In the genomic region with DNA sequence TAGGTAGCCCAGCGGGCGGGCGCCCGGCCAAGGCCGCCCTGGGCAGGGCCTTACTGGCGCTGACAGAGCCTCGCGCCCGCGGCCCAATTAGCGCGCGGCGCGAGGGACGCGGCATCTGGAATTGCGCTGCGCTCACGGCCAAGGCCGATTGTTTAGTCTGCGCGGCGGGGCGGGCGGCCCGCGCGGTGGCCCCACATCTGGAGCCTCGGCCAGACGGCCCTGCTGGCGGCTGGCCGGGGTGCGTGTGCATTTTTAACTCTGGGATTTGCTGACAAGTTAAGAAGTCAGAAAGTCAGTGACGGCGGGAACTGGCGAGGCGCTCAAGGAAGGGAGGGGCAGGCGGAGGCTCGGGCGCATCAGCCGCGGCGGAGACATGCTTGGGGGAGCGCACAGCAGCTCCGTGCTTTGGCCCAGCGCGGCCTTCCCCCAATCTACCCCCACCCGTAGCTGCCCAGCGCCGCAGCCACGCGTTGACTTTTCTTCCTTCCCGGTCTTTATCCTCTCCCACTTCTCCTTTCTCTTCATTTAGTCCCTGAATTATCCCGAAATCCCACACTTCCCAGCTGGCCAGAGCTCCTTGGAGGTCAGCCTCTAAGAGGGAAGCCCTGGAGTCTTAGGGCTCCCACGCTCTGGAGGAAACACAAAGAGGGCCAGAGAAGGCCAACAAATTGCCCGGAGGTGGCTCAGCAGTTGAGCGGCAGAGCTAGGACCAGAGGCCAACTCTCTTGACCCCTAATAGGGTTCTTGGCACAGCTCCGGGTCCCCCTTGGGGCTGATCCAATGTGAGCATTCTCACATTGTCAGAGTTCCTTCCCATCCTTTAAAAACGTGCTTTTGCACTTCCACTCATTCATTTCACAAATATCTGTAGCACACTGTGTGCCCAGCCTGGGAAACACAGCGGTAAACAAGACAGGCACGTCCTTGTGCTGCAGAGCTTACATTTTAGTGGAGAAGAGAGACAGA, we compare ENCODE assay signal across 8 cellular contexts. TPM values are rescaled to one million over a fixed set of nuclear protein-coding genes. Genes with fewer than 3 reads are reported as not detected.
A peak's percentile ranks its signal among the peaks of the same experiment; 100 is the strongest.
DNase-seq lines count a peak whose midpoint lies in the region; ATAC-seq, FAIRE-seq and TF ChIP-seq lines count a peak whose summit lies in the region.

No MANE protein-coding gene starts in this region.

- ATAC-seq in GM18511 (IDR thresholded peaks at IDR 0.05; ENCODE audit: unreplicated experiment) (peak; percentile 61), GM21360 (IDR thresholded peaks at IDR 0.05; ENCODE audit: unreplicated experiment) (no peak)

- intact Hi-C loops in kidney (cut with DNase I) (no loop called here), spleen (cut with DNase I; ENCODE audit: low total_unique reads) (no loop called here)

- H3K36me3 ChIP-seq in kidney (ENCODE audit: control insufficient read depth in 1 of 2, insufficient read depth in 2 of 2, low read length in 2 of 2) = no peaks in the 10 kb centered on the region
- no peaks in the 10 kb centered on the region for H3K36me3 ChIP-seq in spleen

- 4 to 10% (median 6%) methylated on average over 33 to 62 of the region's 62 CpGs for WGBS in spleen, 5 donors

- H3K4me1 ChIP-seq in kidney (ENCODE audit: control insufficient read depth in 1 of 2, insufficient read depth in 1 of 2, low read depth in 1 of 2, low read length in 2 of 2) (peaks cover 0 to 6% of the 10 kb centered on the region in 2 donors), spleen (peaks cover 30 to 46% (median 34%) of the 10 kb centered on the region in 6 donors)

- peak overlapping the region; percentile 23 to 36 for H3K4me3 ChIP-seq in cardiac fibroblast (replicated peaks in 1 of 2; ENCODE audit: low read depth in 2 of 2, low read length in 2 of 2)
- H3K4me3 ChIP-seq in kidney (ENCODE audit: low read length in 2 of 2) = no peak overlapping the region
- peak overlapping the region in 7 of 8 donors; percentile 15 to 64 (median 27) for H3K4me3 ChIP-seq in spleen

- DNase-seq in AG09319 (ENCODE audit: extremely low read depth, low read depth) (peak; percentile 54), NCI-H1105 treated with DMSO at 0.1 percent for 48 hours (lab: John Stamatoyannopoulos, UW) (peak; percentile 67), cardiac fibroblast (ENCODE audit: low read depth in 2 of 2) (peak; percentile 63 to 77), kidney (peak; percentile 94), spleen (peak; percentile 91), SIG-M5 (lab: John Stamatoyannopoulos, UW) (no peak)

- no peak for TF ChIP-seq POLR2A in spleen (IDR thresholded peaks at IDR 0.05)

- FAIRE-seq in kidney (lab: Jason Lieb, UNC) = no peak

- H3K9me3 ChIP-seq in kidney (ENCODE audit: control insufficient read depth in 1 of 2, low read length in 2 of 2) (no peaks in the 10 kb centered on the region), spleen (no peaks in the 10 kb centered on the region)

- H3K27me3 ChIP-seq in spleen (replicated peaks in 1 of 7) = peaks cover 0 to 87% (median 43%) of the 10 kb centered on the region in 7 donors

- TF ChIP-seq CTCF in AG09319 (IDR thresholded peaks at IDR 0.05; ENCODE audit: low read depth, low read length) = no peak
- no peak for TF ChIP-seq CTCF in cardiac fibroblast (IDR thresholded peaks at IDR 0.05; ENCODE audit: low read depth, low read length)
- no peak for TF ChIP-seq CTCF in kidney (IDR thresholded peaks at IDR 0.05; ENCODE audit: borderline replicate concordance, extremely low read depth, insufficient read depth)
- TF ChIP-seq CTCF in spleen (IDR thresholded peaks at IDR 0.05 in 8 of 11, conservative IDR thresholded peaks at IDR 0.05 in 3 of 11) = no peak

- H3K27ac ChIP-seq in kidney (ENCODE audit: low read depth in 2 of 2, low read length in 2 of 2) = no peak overlapping the region
- H3K27ac ChIP-seq in spleen = peak overlapping the region in 7 of 8 donors; percentile 30 to 65 (median 45)

- no peak overlapping the region for H3K9ac ChIP-seq in kidney (ENCODE audit: low read length in 2 of 2)

RNA-seq across cellular contexts. Expression of gene FOXP4, which starts 40.8 kb away (rescaled TPM):
- 33.2 TPM for total RNA-seq in kidney
- 14.0 TPM for polyA plus RNA-seq in kidney (ENCODE audit: insufficient read depth, low read depth, low replicate concordance)
- 10 to 100 TPM in 3 of 7 donors, 1 to 10 TPM in 4; 5.3 to 12.1 (median 8.3) TPM for total RNA-seq in spleen
- polyA plus RNA-seq in spleen = 1 to 10 TPM; 3.0 to 5.8 (median 3.4) TPM

Comparison
In these comparisons a context has a peak if more than half of its experiments do, and no peak if none do; other contexts are left out.
1. H3K4me3 ChIP-seq: peak in cardiac fibroblast (2 of 2) and spleen (7 of 8); none in kidney (0 of 2).
2. H3K27ac ChIP-seq: peak in spleen (7 of 8); none in kidney (0 of 2).